Comparison of ENCODE assay signal across 15 cellular contexts in the genomic region with DNA sequence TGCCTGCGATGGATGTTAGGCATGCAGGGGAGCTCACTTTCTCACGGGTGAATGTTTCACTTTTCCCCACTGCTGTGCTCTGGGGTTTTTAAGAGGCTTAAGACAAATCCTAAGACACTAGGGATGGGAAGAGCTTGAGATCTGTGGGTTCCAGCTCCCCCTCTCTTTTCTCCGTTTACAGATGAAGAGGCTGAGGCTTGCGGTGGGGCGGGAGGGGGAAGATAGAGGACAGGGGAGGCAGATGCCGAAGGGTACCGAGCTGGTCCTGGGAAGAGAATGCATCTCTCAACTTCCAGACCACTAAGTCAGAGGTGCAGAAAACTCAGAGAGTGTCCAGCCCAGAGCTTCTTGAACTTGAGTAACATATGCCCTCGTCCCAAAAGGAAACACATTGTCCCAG. TPM values are rescaled to one million over a fixed set of nuclear protein-coding genes. Genes with fewer than 3 reads are reported as not detected.
DNase-seq lines count a peak whose midpoint lies in the region; ATAC-seq and TF ChIP-seq lines count a peak whose summit lies in the region.
"Had no signal": no experiment of that assay in that cellular context is flagged by ENCODE, and none has a peak within 500 bp of the region (broad histone marks: within the 10 kb centered on the region; RNA-seq: fewer than 3 reads in every experiment).

No MANE protein-coding gene starts in this region.

- DNase-seq in SJSA1 (ENCODE audit: low read depth in 1 of 2, low spot score in 2 of 2) = no peak
- no peak for DNase-seq in esophagus muscularis mucosa (ENCODE audit: extremely low spot score)
- DNase-seq in osteocyte (ENCODE audit: extremely low spot score, unreplicated experiment) = no peak
- DNase-seq in type B pancreatic cell (ENCODE audit: extremely low spot score, unreplicated experiment) = no peak
- no peak for DNase-seq in NCI-H1694 (lab: John Stamatoyannopoulos, UW)
- no peak for DNase-seq in NCI-H1436 (lab: John Stamatoyannopoulos, UW)
- DNase-seq in activated CD8-positive, alpha-beta T cell treated with anti-CD3 and anti-CD28 coated beads, Interleukin-2, amount 10 ng/mL, durations not matched to agents 7 days and 5 days = no peak
- DNase-seq: activated naive CD4-positive, alpha-beta T cell; NCI-H2029; NCI-H748 treated with DMSO at 0.1 percent for 48 hours; SIG-M5 had no signal

- TF ChIP-seq CTCF in esophagus muscularis mucosa (IDR thresholded peaks at IDR 0.05) (no peak), osteocyte (IDR thresholded peaks at IDR 0.05) (no peak), type B pancreatic cell (conservative IDR thresholded peaks at IDR 0.05) (no peak)

- peaks cover 68% of the 10 kb centered on the region for H3K4me1 ChIP-seq in SJSA1 (replicated peaks)
- peaks cover 83 to 96% (median 88%) of the 10 kb centered on the region in 4 donors for H3K4me1 ChIP-seq in esophagus muscularis mucosa
- H3K4me1 ChIP-seq: HAP-1 had no signal

- H3K4me3 ChIP-seq in SJSA1 (no peak overlapping the region), esophagus muscularis mucosa (peak overlapping the region in 1 of 4 donors; percentile 15)
- H3K4me3 ChIP-seq: cardiac muscle cell, HAP-1, lung had no signal

- H3K36me3 Mint-ChIP-seq in osteocyte (ENCODE audit: unreplicated experiment) (no peaks in the 10 kb centered on the region), type B pancreatic cell (no peaks in the 10 kb centered on the region)
- no peaks in the 10 kb centered on the region for H3K36me3 Mint-ChIP-seq in activated CD8-positive, alpha-beta T cell treated with anti-CD3 and anti-CD28 coated beads, Interleukin-2, amount 10 ng/mL, durations not matched to agents 7 days and 5 days (ENCODE audit: low read depth)

- CTCF ChIA-PET in activated CD8-positive, alpha-beta T cell treated with anti-CD3 and anti-CD28 coated beads, Interleukin-2, amount 10 ng/mL, durations not matched to agents 7 days and 5 days (lab: Charles Lee) = interaction anchor here (1.6 to 2.7 kb wide), 5 partner anchors 16 to 334 kb away, joined by 3 to 19 read pairs (median 7); no protein-coding TSS in a partner anchor

- H3K4me3 Mint-ChIP-seq in osteocyte (ENCODE audit: unreplicated experiment) (no peak overlapping the region), type B pancreatic cell (peak overlapping the region; percentile 23)
- no peak overlapping the region for H3K4me3 Mint-ChIP-seq in activated CD8-positive, alpha-beta T cell treated with anti-CD3 and anti-CD28 coated beads, Interleukin-2, amount 10 ng/mL, durations not matched to agents 7 days and 5 days

- no peaks in the 10 kb centered on the region for H3K27me3 ChIP-seq in SJSA1 (replicated peaks)
- no peaks in the 10 kb centered on the region for H3K27me3 ChIP-seq in esophagus muscularis mucosa
- H3K27me3 ChIP-seq: cardiac muscle cell had no signal

- TF ChIP-seq EP300 in esophagus muscularis mucosa (IDR thresholded peaks at IDR 0.05) = no peak

- 45% methylated on average over 8 of the region's 8 CpGs for WGBS in esophagus muscularis mucosa

- intact Hi-C loops in esophagus muscularis mucosa (cut with DNase I) = no loop called here

- no peaks in the 10 kb centered on the region for H3K9me3 Mint-ChIP-seq in osteocyte (ENCODE audit: unreplicated experiment)
- no peaks in the 10 kb centered on the region for H3K9me3 Mint-ChIP-seq in type B pancreatic cell
- no peaks in the 10 kb centered on the region for H3K9me3 Mint-ChIP-seq in activated CD8-positive, alpha-beta T cell treated with anti-CD3 and anti-CD28 coated beads, Interleukin-2, amount 10 ng/mL, durations not matched to agents 7 days and 5 days (ENCODE audit: insufficient read depth)

- H3K9me3 ChIP-seq in SJSA1 (replicated peaks) = no peaks in the 10 kb centered on the region; the same call in 1 of the 2 replicates
- H3K9me3 ChIP-seq in esophagus muscularis mucosa = no peaks in the 10 kb centered on the region
- H3K9me3 ChIP-seq: HAP-1 had no signal

- peaks cover 74% of the 10 kb centered on the region for H3K4me1 Mint-ChIP-seq in osteocyte (ENCODE audit: unreplicated experiment)
- H3K4me1 Mint-ChIP-seq in type B pancreatic cell (ENCODE audit: unreplicated experiment) = peaks cover 44% of the 10 kb centered on the region
- no peaks in the 10 kb centered on the region for H3K4me1 Mint-ChIP-seq in activated CD8-positive, alpha-beta T cell treated with anti-CD3 and anti-CD28 coated beads, Interleukin-2, amount 10 ng/mL, durations not matched to agents 7 days and 5 days (ENCODE audit: low read depth)

- POLR2A ChIA-PET in activated CD8-positive, alpha-beta T cell treated with anti-CD3 and anti-CD28 coated beads, Interleukin-2, amount 10 ng/mL, durations not matched to agents 7 days and 5 days (lab: Charles Lee) = interaction anchor here (0.6 kb wide), 1 partner anchor 164 kb away, joined by 3 read pairs; no protein-coding TSS in a partner anchor

- H3K27ac Mint-ChIP-seq in osteocyte (ENCODE audit: unreplicated experiment) (peak overlapping the region; percentile 68), type B pancreatic cell (no peak overlapping the region)
- no peak overlapping the region for H3K27ac Mint-ChIP-seq in activated CD8-positive, alpha-beta T cell treated with anti-CD3 and anti-CD28 coated beads, Interleukin-2, amount 10 ng/mL, durations not matched to agents 7 days and 5 days

- H3K27me3 Mint-ChIP-seq in osteocyte (ENCODE audit: unreplicated experiment) (peaks cover 9% of the 10 kb centered on the region), type B pancreatic cell (peaks cover 52% of the 10 kb centered on the region)
- H3K27me3 Mint-ChIP-seq in activated CD8-positive, alpha-beta T cell treated with anti-CD3 and anti-CD28 coated beads, Interleukin-2, amount 10 ng/mL, durations not matched to agents 7 days and 5 days (ENCODE audit: low read depth) = peaks cover 71% of the 10 kb centered on the region

- no peaks in the 10 kb centered on the region for H3K36me3 ChIP-seq in SJSA1
- H3K36me3 ChIP-seq in esophagus muscularis mucosa = no peaks in the 10 kb centered on the region
- H3K36me3 ChIP-seq: cardiac muscle cell, HAP-1 had no signal

- peak overlapping the region; percentile 35; the same call in 1 of the 2 replicates for H3K27ac ChIP-seq in SJSA1
- H3K27ac ChIP-seq in esophagus muscularis mucosa (replicated peaks in 1 of 4) = peak overlapping the region; percentile 88 to 92 (median 90)
- H3K27ac ChIP-seq: cardiac muscle cell had no signal

- no peak for TF ChIP-seq POLR2A in esophagus muscularis mucosa (IDR thresholded peaks at IDR 0.05; ENCODE audit: low read depth)

- ATAC-seq in activated CD8-positive, alpha-beta T cell treated with anti-CD3 and anti-CD28 coated beads, Interleukin-2, amount 10 ng/mL, durations not matched to agents 7 days and 5 days = no peak

RNA-seq across cellular contexts. Expression of a gene that starts 8.2 kb away (rescaled TPM):
- 9.8 and 16.4 TPM in 2 replicates for total RNA-seq in SJSA1 (2014; rRNA removed; shearing (Covaris generic))
- total RNA-seq in esophagus muscularis mucosa (100 to 1,000 TPM in 1 of 4 donors, 10 to 100 TPM in 3; 41.1 to 124 (median 62.5) TPM), osteocyte (5.9 and 7.1 TPM in 2 replicates), type B pancreatic cell (ENCODE audit: low replicate concordance) (1.8 and 13.7 TPM in 2 replicates)
- under 1 TPM; 0.11 to 0.13 TPM for total RNA-seq in activated CD8-positive, alpha-beta T cell treated with anti-CD3 and anti-CD28 coated beads, Interleukin-2, amount 10 ng/mL, durations not matched to agents 7 days and 5 days
- total RNA-seq: activated CD8-positive, alpha-beta memory T cell treated with anti-CD3 and anti-CD28 coated beads for 36 hours had no signal

RNA-seq across cellular contexts. Expression of a gene that starts 51.5 kb away (rescaled TPM):
- not detected in 2 replicates for total RNA-seq in SJSA1 (2014; rRNA removed; shearing (Covaris generic))
- total RNA-seq in esophagus muscularis mucosa (1 to 10 TPM in 3 of 4 donors, under 1 TPM in 1; 0.84 to 3.5 (median 2.0) TPM), osteocyte (not detected in 2 replicates), type B pancreatic cell (ENCODE audit: low replicate concordance) (not detected in 2 replicates)
- total RNA-seq in activated CD8-positive, alpha-beta T cell treated with anti-CD3 and anti-CD28 coated beads, Interleukin-2, amount 10 ng/mL, durations not matched to agents 7 days and 5 days = 100 to 1,000 TPM; 136 to 143 TPM
- total RNA-seq: cardiac muscle cell had no signal

Comparison
In these comparisons a context has a peak if more than half of its experiments do, and no peak if none do; other contexts are left out.
1. RNA of a gene that starts 51.5 kb away (total RNA-seq): 136 to 143 TPM in activated CD8-positive, alpha-beta T cell treated with anti-CD3 and anti-CD28 coated beads, Interleukin-2, amount 10 ng/mL, durations not matched to agents 7 days and 5 days; 0.84 to 3.5 TPM in esophagus muscularis mucosa, not detected in type B pancreatic cell, not detected in SJSA1 and not detected in osteocyte; every median in the first group is over 10 times any median in the second.